2 cellular contexts compared by ENCODE assay signal in the genomic region with DNA sequence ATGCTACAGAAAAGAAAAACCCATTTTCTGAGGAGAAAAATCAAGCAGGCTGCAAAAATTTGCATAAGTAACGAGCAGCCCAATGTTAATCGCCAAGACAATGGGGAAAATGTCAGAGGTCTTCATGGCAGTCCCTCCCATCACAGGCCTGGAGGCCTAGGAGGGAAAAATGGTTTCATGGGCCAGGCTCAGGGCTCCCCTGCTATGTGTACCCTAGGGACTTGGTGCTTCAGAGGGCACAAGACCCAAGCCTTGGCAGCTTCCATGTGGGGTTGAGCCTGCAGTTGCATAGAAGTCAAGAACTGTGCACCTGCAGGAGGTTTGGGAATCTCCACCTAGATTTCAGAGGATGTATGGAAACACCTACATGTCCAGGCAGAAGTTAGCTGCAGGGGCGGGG.
TF ChIP-seq lines count a peak whose summit lies in the region.

No MANE protein-coding gene starts in this region.

TF ChIP-seq in HEK293, 187 proteins besides CTCF, POLR2A, EP300 and RAD21:
- TF ChIP-seq ZNF184 (tag by site-specific recombination; IDR thresholded peaks at IDR 0.05), result no peak
- TF ChIP-seq, protein P1, sequence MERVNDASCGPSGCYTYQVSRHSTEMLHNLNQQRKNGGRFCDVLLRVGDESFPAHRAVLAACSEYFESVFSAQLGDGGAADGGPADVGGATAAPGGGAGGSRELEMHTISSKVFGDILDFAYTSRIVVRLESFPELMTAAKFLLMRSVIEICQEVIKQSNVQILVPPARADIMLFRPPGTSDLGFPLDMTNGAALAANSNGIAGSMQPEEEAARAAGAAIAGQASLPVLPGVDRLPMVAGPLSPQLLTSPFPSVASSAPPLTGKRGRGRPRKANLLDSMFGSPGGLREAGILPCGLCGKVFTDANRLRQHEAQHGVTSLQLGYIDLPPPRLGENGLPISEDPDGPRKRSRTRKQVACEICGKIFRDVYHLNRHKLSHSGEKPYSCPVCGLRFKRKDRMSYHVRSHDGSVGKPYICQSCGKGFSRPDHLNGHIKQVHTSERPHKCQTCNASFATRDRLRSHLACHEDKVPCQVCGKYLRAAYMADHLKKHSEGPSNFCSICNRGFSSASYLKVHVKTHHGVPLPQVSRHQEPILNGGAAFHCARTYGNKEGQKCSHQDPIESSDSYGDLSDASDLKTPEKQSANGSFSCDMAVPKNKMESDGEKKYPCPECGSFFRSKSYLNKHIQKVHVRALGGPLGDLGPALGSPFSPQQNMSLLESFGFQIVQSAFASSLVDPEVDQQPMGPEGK (tag by site-specific recombination; IDR thresholded peaks at IDR 0.05), result no peak
- TF ChIP-seq ZNF169 (tag by site-specific recombination; IDR thresholded peaks at IDR 0.05), result no peak
- TF ChIP-seq ZNF585B (tag by site-specific recombination; IDR thresholded peaks at IDR 0.05), result peak; percentile 96
- TF ChIP-seq ZNF747 (tag by site-specific recombination; IDR thresholded peaks at IDR 0.05), result no peak
- no peak for TF ChIP-seq HOXD13 (CRISPR knock-in tag; IDR thresholded peaks at IDR 0.05; ENCODE audit: borderline replicate concordance)
- no peak for TF ChIP-seq ZNF654 (tag by site-specific recombination; IDR thresholded peaks at IDR 0.05; ENCODE audit: low read depth)
- TF ChIP-seq SETDB1 (IDR thresholded peaks at IDR 0.05; ENCODE audit: insufficient read length, low read length), result peak; percentile 58
- no peak for TF ChIP-seq EGR2 (tag by site-specific recombination; IDR thresholded peaks at IDR 0.05; ENCODE audit: low read depth)
- peak; percentile 24; the same call in 1 of the 2 replicates for TF ChIP-seq TRIM28 (IDR thresholded peaks at IDR 0.05; ENCODE audit: borderline replicate concordance, low read length)

TF ChIP-seq in H1, 55 proteins besides CTCF, POLR2A, EP300 and RAD21:
- no peak for TF ChIP-seq NRF1 (IDR thresholded peaks at IDR 0.05; ENCODE audit: low read depth, low read length)
- no peak for TF ChIP-seq SIN3A (conservative IDR thresholded peaks at IDR 0.05 in 1 of 2, IDR thresholded peaks at IDR 0.05 in 1 of 2; ENCODE audit: low read depth in 1 of 2, low read length in 2 of 2)
- TF ChIP-seq SP2 (IDR thresholded peaks at IDR 0.05; ENCODE audit: low read length), result no peak
- no peak for TF ChIP-seq HDAC2 (IDR thresholded peaks at IDR 0.05; ENCODE audit: borderline replicate concordance in 1 of 2, low read depth in 2 of 2, low read length in 2 of 2)
- TF ChIP-seq TEAD4 (IDR thresholded peaks at IDR 0.05; ENCODE audit: low read depth, low read length), result no peak
- TF ChIP-seq, protein P2, sequence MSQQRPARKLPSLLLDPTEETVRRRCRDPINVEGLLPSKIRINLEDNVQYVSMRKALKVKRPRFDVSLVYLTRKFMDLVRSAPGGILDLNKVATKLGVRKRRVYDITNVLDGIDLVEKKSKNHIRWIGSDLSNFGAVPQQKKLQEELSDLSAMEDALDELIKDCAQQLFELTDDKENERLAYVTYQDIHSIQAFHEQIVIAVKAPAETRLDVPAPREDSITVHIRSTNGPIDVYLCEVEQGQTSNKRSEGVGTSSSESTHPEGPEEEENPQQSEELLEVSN (IDR thresholded peaks at IDR 0.05), result no peak
- TF ChIP-seq CBX5 (IDR thresholded peaks at IDR 0.05; ENCODE audit: low read depth, low read length), result 0 out of 2 replicates have a peak, but pooled peaks have one; percentile 77
- no peak for TF ChIP-seq ASH2L (IDR thresholded peaks at IDR 0.05; ENCODE audit: low read length)
TF ChIP-seq in H1: peak in this region for 1.
